Comparison of ENCODE assay signal across 1 cellular context in genomic region chr1:93960641-93961147, GRCh38.
TF ChIP-seq lines count a peak whose summit lies in the region.

No MANE protein-coding gene starts in this region.

TF ChIP-seq in GM23338, 12 proteins besides CTCF, POLR2A, EP300 and RAD21:
- TF ChIP-seq, protein P1, sequence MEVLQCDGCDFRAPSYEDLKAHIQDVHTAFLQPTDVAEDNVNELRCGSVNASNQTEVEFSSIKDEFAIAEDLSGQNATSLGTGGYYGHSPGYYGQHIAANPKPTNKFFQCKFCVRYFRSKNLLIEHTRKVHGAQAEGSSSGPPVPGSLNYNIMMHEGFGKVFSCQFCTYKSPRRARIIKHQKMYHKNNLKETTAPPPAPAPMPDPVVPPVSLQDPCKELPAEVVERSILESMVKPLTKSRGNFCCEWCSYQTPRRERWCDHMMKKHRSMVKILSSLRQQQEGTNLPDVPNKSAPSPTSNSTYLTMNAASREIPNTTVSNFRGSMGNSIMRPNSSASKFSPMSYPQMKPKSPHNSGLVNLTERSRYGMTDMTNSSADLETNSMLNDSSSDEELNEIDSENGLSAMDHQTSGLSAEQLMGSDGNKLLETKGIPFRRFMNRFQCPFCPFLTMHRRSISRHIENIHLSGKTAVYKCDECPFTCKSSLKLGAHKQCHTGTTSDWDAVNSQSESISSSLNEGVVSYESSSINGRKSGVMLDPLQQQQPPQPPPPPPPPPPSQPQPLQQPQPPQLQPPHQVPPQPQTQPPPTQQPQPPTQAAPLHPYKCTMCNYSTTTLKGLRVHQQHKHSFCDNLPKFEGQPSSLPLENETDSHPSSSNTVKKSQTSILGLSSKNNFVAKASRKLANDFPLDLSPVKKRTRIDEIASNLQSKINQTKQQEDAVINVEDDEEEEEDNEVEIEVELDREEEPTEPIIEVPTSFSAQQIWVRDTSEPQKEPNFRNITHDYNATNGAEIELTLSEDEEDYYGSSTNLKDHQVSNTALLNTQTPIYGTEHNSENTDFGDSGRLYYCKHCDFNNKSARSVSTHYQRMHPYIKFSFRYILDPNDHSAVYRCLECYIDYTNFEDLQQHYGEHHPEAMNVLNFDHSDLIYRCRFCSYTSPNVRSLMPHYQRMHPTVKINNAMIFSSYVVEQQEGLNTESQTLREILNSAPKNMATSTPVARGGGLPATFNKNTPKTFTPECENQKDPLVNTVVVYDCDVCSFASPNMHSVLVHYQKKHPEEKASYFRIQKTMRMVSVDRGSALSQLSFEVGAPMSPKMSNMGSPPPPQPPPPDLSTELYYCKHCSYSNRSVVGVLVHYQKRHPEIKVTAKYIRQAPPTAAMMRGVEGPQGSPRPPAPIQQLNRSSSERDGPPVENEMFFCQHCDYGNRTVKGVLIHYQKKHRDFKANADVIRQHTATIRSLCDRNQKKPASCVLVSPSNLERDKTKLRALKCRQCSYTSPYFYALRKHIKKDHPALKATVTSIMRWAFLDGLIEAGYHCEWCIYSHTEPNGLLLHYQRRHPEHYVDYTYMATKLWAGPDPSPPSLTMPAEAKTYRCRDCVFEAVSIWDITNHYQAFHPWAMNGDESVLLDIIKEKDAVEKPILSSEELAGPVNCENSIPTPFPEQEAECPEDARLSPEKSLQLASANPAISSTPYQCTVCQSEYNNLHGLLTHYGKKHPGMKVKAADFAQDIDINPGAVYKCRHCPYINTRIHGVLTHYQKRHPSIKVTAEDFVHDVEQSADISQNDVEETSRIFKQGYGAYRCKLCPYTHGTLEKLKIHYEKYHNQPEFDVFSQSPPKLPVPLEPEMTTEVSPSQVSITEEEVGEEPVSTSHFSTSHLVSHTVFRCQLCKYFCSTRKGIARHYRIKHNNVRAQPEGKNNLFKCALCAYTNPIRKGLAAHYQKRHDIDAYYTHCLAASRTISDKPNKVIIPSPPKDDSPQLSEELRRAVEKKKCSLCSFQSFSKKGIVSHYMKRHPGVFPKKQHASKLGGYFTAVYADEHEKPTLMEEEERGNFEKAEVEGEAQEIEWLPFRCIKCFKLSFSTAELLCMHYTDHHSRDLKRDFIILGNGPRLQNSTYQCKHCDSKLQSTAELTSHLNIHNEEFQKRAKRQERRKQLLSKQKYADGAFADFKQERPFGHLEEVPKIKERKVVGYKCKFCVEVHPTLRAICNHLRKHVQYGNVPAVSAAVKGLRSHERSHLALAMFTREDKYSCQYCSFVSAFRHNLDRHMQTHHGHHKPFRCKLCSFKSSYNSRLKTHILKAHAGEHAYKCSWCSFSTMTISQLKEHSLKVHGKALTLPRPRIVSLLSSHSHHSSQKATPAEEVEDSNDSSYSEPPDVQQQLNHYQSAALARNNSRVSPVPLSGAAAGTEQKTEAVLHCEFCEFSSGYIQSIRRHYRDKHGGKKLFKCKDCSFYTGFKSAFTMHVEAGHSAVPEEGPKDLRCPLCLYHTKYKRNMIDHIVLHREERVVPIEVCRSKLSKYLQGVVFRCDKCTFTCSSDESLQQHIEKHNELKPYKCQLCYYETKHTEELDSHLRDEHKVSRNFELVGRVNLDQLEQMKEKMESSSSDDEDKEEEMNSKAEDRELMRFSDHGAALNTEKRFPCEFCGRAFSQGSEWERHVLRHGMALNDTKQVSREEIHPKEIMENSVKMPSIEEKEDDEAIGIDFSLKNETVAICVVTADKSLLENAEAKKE (CRISPR knock-in tag; IDR thresholded peaks at IDR 0.05) = no peak
- TF ChIP-seq JUNB (IDR thresholded peaks at IDR 0.05; ENCODE audit: unreplicated experiment) (no peak), STAT1 (IDR thresholded peaks at IDR 0.05; ENCODE audit: unreplicated experiment) (no peak), ZNF331 (CRISPR knock-in tag; IDR thresholded peaks at IDR 0.05; ENCODE audit: low read depth) (no peak), CREB1 (CRISPR knock-in tag; IDR thresholded peaks at IDR 0.05; ENCODE audit: low read depth) (no peak), ZNF114 (CRISPR knock-in tag; IDR thresholded peaks at IDR 0.05) (no peak)
- TF ChIP-seq, protein P2, sequence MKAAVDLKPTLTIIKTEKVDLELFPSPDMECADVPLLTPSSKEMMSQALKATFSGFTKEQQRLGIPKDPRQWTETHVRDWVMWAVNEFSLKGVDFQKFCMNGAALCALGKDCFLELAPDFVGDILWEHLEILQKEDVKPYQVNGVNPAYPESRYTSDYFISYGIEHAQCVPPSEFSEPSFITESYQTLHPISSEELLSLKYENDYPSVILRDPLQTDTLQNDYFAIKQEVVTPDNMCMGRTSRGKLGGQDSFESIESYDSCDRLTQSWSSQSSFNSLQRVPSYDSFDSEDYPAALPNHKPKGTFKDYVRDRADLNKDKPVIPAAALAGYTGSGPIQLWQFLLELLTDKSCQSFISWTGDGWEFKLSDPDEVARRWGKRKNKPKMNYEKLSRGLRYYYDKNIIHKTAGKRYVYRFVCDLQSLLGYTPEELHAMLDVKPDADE (IDR thresholded peaks at IDR 0.05) = no peak
TF ChIP-seq in GM23338: peak in this region for 0.
